Comparison of ENCODE assay signal across 8 cellular contexts in genomic region chr4:168832746-168833575, GRCh38.
DNase-seq lines count a peak whose midpoint lies in the region; ATAC-seq, FAIRE-seq and TF ChIP-seq lines count a peak whose summit lies in the region.

No MANE protein-coding gene starts in this region.

- H3K4me3 ChIP-seq in CD8-positive, alpha-beta memory T cell (ENCODE audit: low read length) = peak overlapping the region; percentile 45
- H3K4me3 ChIP-seq in astrocyte (ENCODE audit: insufficient read depth, low read depth, low read length) = peak overlapping the region; percentile 81
- peak overlapping the region; percentile 87 for H3K4me3 ChIP-seq in iPS-15b (ENCODE audit: low read depth, low read length)
- peak overlapping the region; percentile 76 to 97 (median 90) for H3K4me3 ChIP-seq in sigmoid colon

- ATAC-seq in HG03378 (IDR thresholded peaks at IDR 0.05; ENCODE audit: unreplicated experiment) = no peak

- peaks cover 7 to 19% (median 16%) of the 10 kb centered on the region in 3 donors for H3K4me1 Mint-ChIP-seq in CD8-positive, alpha-beta memory T cell
- peaks cover 35% of the 10 kb centered on the region for H3K4me1 Mint-ChIP-seq in astrocyte (ENCODE audit: low read depth, unreplicated experiment)

- H2AFZ ChIP-seq in astrocyte (ENCODE audit: low read depth, low read length) = no peak overlapping the region

- DNase-seq in CD8-positive, alpha-beta memory T cell = no peak
- peak; percentile 38 for DNase-seq in HuH-7 (ENCODE audit: low spot score)
- no peak for DNase-seq in astrocyte (ENCODE audit: low read depth)
- DNase-seq in sigmoid colon = peak; percentile 81
- no peak for DNase-seq in D721Med (ENCODE audit: insufficient read length, low spot score)
- DNase-seq in NCI-H1694 treated with DMSO at 0.1 percent for 48 hours (lab: John Stamatoyannopoulos, UW) = no peak

- no peak for FAIRE-seq in astrocyte (lab: Jason Lieb, UNC)
- no peak for FAIRE-seq in D721Med (lab: Jason Lieb, UNC)

- no peak for TF ChIP-seq EP300 in sigmoid colon (IDR thresholded peaks at IDR 0.05)

- peak overlapping the region; percentile 94 for H3K4me2 ChIP-seq in astrocyte (ENCODE audit: low read length)

- H3K36me3 ChIP-seq in CD8-positive, alpha-beta memory T cell (ENCODE audit: insufficient read depth, low read length) = no peaks in the 10 kb centered on the region
- H3K36me3 ChIP-seq in astrocyte (ENCODE audit: insufficient read depth, low read length) (peaks cover 11% of the 10 kb centered on the region), iPS-15b (ENCODE audit: control insufficient read depth, insufficient read depth, low read length) (no peaks in the 10 kb centered on the region), sigmoid colon (peaks cover 0 to 4% (median 0%) of the 10 kb centered on the region in 4 donors)

- H3K27ac Mint-ChIP-seq in CD8-positive, alpha-beta memory T cell = peak overlapping the region in 2 of 8 donors; percentile 59 to 78
- H3K27ac Mint-ChIP-seq in astrocyte (ENCODE audit: unreplicated experiment) = peak overlapping the region; percentile 48

- H4K20me1 ChIP-seq in astrocyte (ENCODE audit: insufficient read depth, low read length) = peaks cover 54% of the 10 kb centered on the region

- H3K4me3 Mint-ChIP-seq in CD8-positive, alpha-beta memory T cell = peak overlapping the region; percentile 64 to 83 (median 79)
- peak overlapping the region; percentile 96 for H3K4me3 Mint-ChIP-seq in astrocyte (ENCODE audit: unreplicated experiment)

- intact Hi-C loops in sigmoid colon (cut with DNase I) = loop anchor here (2.0 to 10.0 kb wide), 2 partner anchors 122 to 198 kb away; no protein-coding TSS in a partner anchor

- H3K79me2 ChIP-seq in astrocyte (ENCODE audit: insufficient read depth, low read length) = peaks cover 67% of the 10 kb centered on the region

- no peak overlapping the region for H3K27ac ChIP-seq in CD8-positive, alpha-beta memory T cell (ENCODE audit: low read depth, low read length)
- H3K27ac ChIP-seq in astrocyte (ENCODE audit: low read depth, low read length) (peak overlapping the region; percentile 96), sigmoid colon (peak overlapping the region; percentile 94 to 99 (median 98))

- TF ChIP-seq CTCF in astrocyte (IDR thresholded peaks at IDR 0.05; ENCODE audit: insufficient read depth, low read depth, low read length) = no peak
- no peak for TF ChIP-seq CTCF in sigmoid colon (IDR thresholded peaks at IDR 0.05)
- no peak for TF ChIP-seq CTCF in D721Med (IDR thresholded peaks at IDR 0.05; ENCODE audit: insufficient read depth, missing control alignments)

- peaks cover 20% of the 10 kb centered on the region for H3K27me3 ChIP-seq in CD8-positive, alpha-beta memory T cell (ENCODE audit: insufficient read depth, low read length, poor library complexity, severe bottlenecking)
- H3K27me3 ChIP-seq in astrocyte (ENCODE audit: insufficient read depth, low read length) (no peaks in the 10 kb centered on the region), iPS-15b (ENCODE audit: control insufficient read depth, insufficient read depth, low read length) (peaks cover 27% of the 10 kb centered on the region), sigmoid colon (no peaks in the 10 kb centered on the region)

- POLR2A ChIA-PET in CD8-positive, alpha-beta memory T cell (lab: Charles Lee) = no interaction called here

- H3K9me3 ChIP-seq in CD8-positive, alpha-beta memory T cell (ENCODE audit: low read length) = no peaks in the 10 kb centered on the region
- no peaks in the 10 kb centered on the region for H3K9me3 ChIP-seq in astrocyte (ENCODE audit: insufficient read depth, low read depth, low read length)
- no peaks in the 10 kb centered on the region for H3K9me3 ChIP-seq in iPS-15b (ENCODE audit: control insufficient read depth, insufficient read depth, low read length)
- H3K9me3 ChIP-seq in sigmoid colon = no peaks in the 10 kb centered on the region

- no peaks in the 10 kb centered on the region for H3K36me3 Mint-ChIP-seq in CD8-positive, alpha-beta memory T cell
- H3K36me3 Mint-ChIP-seq in astrocyte (ENCODE audit: low read depth, unreplicated experiment) = peaks cover 21% of the 10 kb centered on the region

- WGBS in sigmoid colon, 2 donors = 13% methylated on average over 60 of the region's 60 CpGs

- peaks cover 0 to 2% (median 0%) of the 10 kb centered on the region in 5 donors for H3K9me3 Mint-ChIP-seq in CD8-positive, alpha-beta memory T cell
- no peaks in the 10 kb centered on the region for H3K9me3 Mint-ChIP-seq in astrocyte (ENCODE audit: unreplicated experiment)

- H3K4me1 ChIP-seq in CD8-positive, alpha-beta memory T cell (ENCODE audit: insufficient read depth, low read length) = peaks cover 6% of the 10 kb centered on the region
- H3K4me1 ChIP-seq in astrocyte (ENCODE audit: insufficient read depth, low read length) = peaks cover 43% of the 10 kb centered on the region
- no peaks in the 10 kb centered on the region for H3K4me1 ChIP-seq in iPS-15b (ENCODE audit: control insufficient read depth, insufficient read depth, low read length)
- peaks cover 0 to 41% (median 27%) of the 10 kb centered on the region in 4 donors for H3K4me1 ChIP-seq in sigmoid colon

- TF ChIP-seq POLR2A in sigmoid colon (IDR thresholded peaks at IDR 0.05) = peak in 1 of 2 donors; percentile 47

- peaks cover 53 to 74% of the 10 kb centered on the region in 2 donors for H3K27me3 Mint-ChIP-seq in CD8-positive, alpha-beta memory T cell
- H3K27me3 Mint-ChIP-seq in astrocyte (ENCODE audit: low read depth, unreplicated experiment) = no peaks in the 10 kb centered on the region

- H3K9ac ChIP-seq in astrocyte (ENCODE audit: low read length) (peak overlapping the region; percentile 98), iPS-15b (ENCODE audit: low read depth, low read length) (peak overlapping the region; percentile 60)

- CTCF ChIA-PET in CD8-positive, alpha-beta memory T cell (lab: Charles Lee) = interaction anchor here (1.8 kb wide), 1 partner anchor 12 kb away, joined by 4 read pairs; no protein-coding TSS in a partner anchor

Comparison
In these comparisons a context has a peak if more than half of its experiments do, and no peak if none do; other contexts are left out.
1. DNase-seq: peak in HuH-7 (single experiment) and sigmoid colon (single experiment); none in CD8-positive, alpha-beta memory T cell (0 of 5), astrocyte (single experiment), D721Med (single experiment) and NCI-H1694 treated with DMSO at 0.1 percent for 48 hours (single experiment).
2. Peak in every context shown above with its lines, with median percentiles within 50 percentile points of each other: H3K4me3 ChIP-seq.